ENCODE assay signal across 16 cellular contexts in the genomic region with DNA sequence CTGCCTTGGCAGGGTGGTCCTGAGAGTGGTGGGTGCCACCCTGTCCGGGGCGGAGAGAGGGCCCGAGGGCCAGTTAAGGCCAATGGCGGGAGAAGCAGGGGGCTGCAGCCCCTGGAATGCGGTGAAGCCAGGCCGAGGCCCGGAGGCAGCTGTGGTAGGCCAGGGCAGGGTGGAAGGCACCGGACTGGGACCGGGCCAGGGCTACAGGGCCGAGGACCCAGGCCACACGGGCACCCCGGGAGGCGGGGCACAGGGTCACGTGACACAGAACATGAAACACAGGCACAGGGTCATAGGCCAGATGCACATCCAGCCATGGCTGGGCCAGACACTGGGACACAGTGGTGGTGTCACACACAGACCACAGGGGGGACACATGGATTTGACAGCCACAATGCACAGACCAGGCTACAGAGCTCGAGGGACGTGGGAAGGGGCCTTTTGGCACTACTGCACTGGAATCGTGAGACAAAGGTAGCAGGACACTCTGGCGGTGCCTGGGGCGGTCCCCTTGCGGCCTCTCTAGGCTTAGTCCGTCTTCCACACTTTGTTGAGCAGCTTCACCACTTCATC. TPM values are rescaled to one million over a fixed set of nuclear protein-coding genes. Genes with fewer than 3 reads are reported as not detected.
A peak's percentile ranks its signal among the peaks of the same experiment; 100 is the strongest.
DNase-seq lines count a peak whose midpoint lies in the region; ATAC-seq and TF ChIP-seq lines count a peak whose summit lies in the region.
"Had no signal": no experiment of that assay in that cellular context is flagged by ENCODE, and none has a peak within 500 bp of the region (broad histone marks: within the 10 kb centered on the region; RNA-seq: fewer than 3 reads in every experiment).

No MANE protein-coding gene starts in this region.

- H3K27ac ChIP-seq in left ventricle myocardium inferior (replicated peaks) (peak overlapping the region; percentile 75), brain microvascular endothelial cell (no peak overlapping the region)
- H3K27ac ChIP-seq: lower lobe of right lung had no signal

- no peaks in the 10 kb centered on the region for H3K27me3 ChIP-seq in left ventricle myocardium inferior (ENCODE audit: low read depth)
- H3K27me3 ChIP-seq in brain microvascular endothelial cell (replicated peaks): no peaks in the 10 kb centered on the region
- H3K27me3 ChIP-seq: heart left ventricle had no signal

- peaks cover 85% of the 10 kb centered on the region for H3K4me1 ChIP-seq in left ventricle myocardium inferior

- CTCF ChIA-PET in T-cell (lab: Charles Lee): no interaction called here

- intact Hi-C loops in left ventricle myocardium inferior (cut with micrococcal nuclease): no loop called here
- intact Hi-C loops in Right ventricle myocardium superior (cut with DNase I): no loop called here

- ATAC-seq in Right ventricle myocardium superior (ENCODE audit: poor library complexity) (no peak), T-cell (replicated peaks in 1 of 4) (no peak)
- ATAC-seq: heart left ventricle, lower lobe of right lung had no signal

- H3K27me3 Mint-ChIP-seq in T-cell (no peaks in the 10 kb centered on the region), immature natural killer cell (ENCODE audit: low read depth in 3 of 3) (peaks cover 5 to 15% (median 11%) of the 10 kb centered on the region in 3 donors)

- peak overlapping the region; percentile 44 to 54 (median 49) for H3K4me3 Mint-ChIP-seq in T-cell
- peak overlapping the region in 4 of 5 donors; percentile 21 to 66 (median 56) for H3K4me3 Mint-ChIP-seq in immature natural killer cell

- H3K4me1 Mint-ChIP-seq in T-cell (peaks cover 30 to 47% (median 31%) of the 10 kb centered on the region in 3 donors), immature natural killer cell (peaks cover 26 to 33% of the 10 kb centered on the region in 2 donors)

- no peaks in the 10 kb centered on the region for H3K9me3 Mint-ChIP-seq in T-cell
- no peaks in the 10 kb centered on the region for H3K9me3 Mint-ChIP-seq in immature natural killer cell

- in situ Hi-C loops in brain microvascular endothelial cell (cut with HindIII; ENCODE audit: low pct_ligation_motif_present, low sequenced_read_pairs): no loop called here

- DNase-seq in left ventricle myocardium inferior (no peak), Right ventricle myocardium superior (no peak), T-cell (no peak), immature natural killer cell (no peak), SHP77 treated with DMSO at 0.1 percent for 48 hours (lab: John Stamatoyannopoulos, UW) (no peak), HPDE6-E6E7 (ENCODE audit: extremely low spot score) (no peak), brain microvascular endothelial cell (no peak), NCI-H82 (lab: John Stamatoyannopoulos, UW) (no peak)
- DNase-seq: activated CD4-positive, alpha-beta T cell treated with anti-CD3 and anti-CD28 coated beads for 4 hours; amniotic stem cell; heart left ventricle; lower lobe of right lung; NCI-H2171 had no signal

- H3K4me3 ChIP-seq in left ventricle myocardium inferior: no peak overlapping the region
- no peak overlapping the region for H3K4me3 ChIP-seq in brain microvascular endothelial cell (ENCODE audit: low read depth, low read length)
- H3K4me3 ChIP-seq: heart left ventricle, lower lobe of right lung had no signal

- H3K36me3 Mint-ChIP-seq in T-cell: no peaks in the 10 kb centered on the region
- H3K36me3 Mint-ChIP-seq in immature natural killer cell: no peaks in the 10 kb centered on the region

- TF ChIP-seq CTCF in left ventricle myocardium inferior (IDR thresholded peaks at IDR 0.05; ENCODE audit: borderline replicate concordance) (no peak), brain microvascular endothelial cell (IDR thresholded peaks at IDR 0.05; ENCODE audit: low read depth, low read length, missing control alignments) (no peak)

- POLR2A ChIA-PET in T-cell (lab: Charles Lee): no interaction called here

- no peaks in the 10 kb centered on the region for H3K36me3 ChIP-seq in left ventricle myocardium inferior
- H3K36me3 ChIP-seq in brain microvascular endothelial cell (replicated peaks): peaks cover 2% of the 10 kb centered on the region
- H3K36me3 ChIP-seq: heart left ventricle had no signal

- peak overlapping the region; percentile 28 to 55 for H3K27ac Mint-ChIP-seq in T-cell
- H3K27ac Mint-ChIP-seq in immature natural killer cell: peak overlapping the region in 3 of 6 donors; percentile 16 to 54 (median 40)

- H3K9me3 ChIP-seq in left ventricle myocardium inferior (replicated peaks): no peaks in the 10 kb centered on the region
- H3K9me3 ChIP-seq: heart left ventricle, lower lobe of right lung had no signal

RNA-seq across cellular contexts. Expression of gene SLC25A1, which starts 2.8 kb away (rescaled TPM):
- total RNA-seq in left ventricle myocardium inferior: 20.9 TPM
- 26.6 TPM for total RNA-seq in Right ventricle myocardium superior
- total RNA-seq in T-cell: 10 to 100 TPM; 24.1 to 52.9 (median 45.7) TPM
- polyA plus RNA-seq in immature natural killer cell: 10 to 100 TPM; 53.6 to 78.7 (median 57.6) TPM

RNA-seq across cellular contexts. Expression of gene GSC2, which starts 25.6 kb away (rescaled TPM):
- total RNA-seq in left ventricle myocardium inferior (not detected), Right ventricle myocardium superior (not detected), T-cell (not detected)
- polyA plus RNA-seq in immature natural killer cell: not detected
- total RNA-seq: H7, heart left ventricle, lower lobe of right lung had no signal
- polyA plus RNA-seq: heart left ventricle had no signal

RNA-seq across cellular contexts. Expression of gene ESS2, which starts 31.2 kb away (rescaled TPM):
- total RNA-seq in left ventricle myocardium inferior (9.5 TPM), Right ventricle myocardium superior (6.7 TPM), T-cell (10 to 100 TPM; 20.9 to 40.4 (median 22.9) TPM)
- 10 to 100 TPM in 1 of 3 donors, 1 to 10 TPM in 2; 1.6 to 13.2 (median 4.8) TPM for polyA plus RNA-seq in immature natural killer cell

RNA-seq across cellular contexts. Expression of gene TSSK2, which starts 44.6 kb away (rescaled TPM):
- total RNA-seq in left ventricle myocardium inferior (not detected), Right ventricle myocardium superior (not detected), T-cell (under 1 TPM in 1 of 5 donors, not detected in 4; 0.37 TPM)
- polyA plus RNA-seq in immature natural killer cell: not detected
- total RNA-seq: H7, lower lobe of right lung, pulmonary artery endothelial cell, temporal lobe had no signal

RNA-seq across cellular contexts. Expression of gene DGCR2, which starts 53.5 kb away (rescaled TPM):
- total RNA-seq in left ventricle myocardium inferior (33.0 TPM), Right ventricle myocardium superior (29.7 TPM), T-cell (10 to 100 TPM; 50.9 to 79.2 (median 71.5) TPM)
- polyA plus RNA-seq in immature natural killer cell: 10 to 100 TPM; 19.4 to 51.7 (median 31.6) TPM
